In genomic region chr17:80789356-80789902, GRCh38 we compare ENCODE assay signal across 8 cellular contexts.
DNase-seq lines count a peak whose midpoint lies in the region; ATAC-seq and TF ChIP-seq lines count a peak whose summit lies in the region.

No MANE protein-coding gene starts in this region.

- no peaks in the 10 kb centered on the region for H3K27me3 ChIP-seq in GM06990 (replicated peaks; ENCODE audit: control insufficient read depth, insufficient read depth, low read length)
- H3K27me3 ChIP-seq in breast epithelium, result no peaks in the 10 kb centered on the region
- H3K27me3 ChIP-seq in WERI-Rb-1 (ENCODE audit: insufficient read depth, low read depth, severe bottlenecking), result no peaks in the 10 kb centered on the region

- peak overlapping the region; percentile 33 to 82 for H3K27ac ChIP-seq in breast epithelium
- H3K27ac ChIP-seq in WERI-Rb-1, result no peak overlapping the region

- no peaks in the 10 kb centered on the region for H3K9me3 ChIP-seq in breast epithelium
- H3K9me3 ChIP-seq in mucosa of descending colon, result no peaks in the 10 kb centered on the region
- no peaks in the 10 kb centered on the region for H3K9me3 ChIP-seq in WERI-Rb-1 (ENCODE audit: severe bottlenecking)

- H3K4me1 ChIP-seq in breast epithelium (no peaks in the 10 kb centered on the region), mucosa of descending colon (ENCODE audit: low read depth) (peaks cover 3% of the 10 kb centered on the region)

- ATAC-seq in mucosa of descending colon (peak; percentile 33), GM19463 (IDR thresholded peaks at IDR 0.05; ENCODE audit: unreplicated experiment) (no peak)

- H3K4me3 ChIP-seq in GM06990 (replicated peaks; ENCODE audit: low read depth, low read length), result peak overlapping the region; percentile 10; the same call in 1 of the 2 replicates
- peak overlapping the region in 1 of 3 donors; percentile 19 for H3K4me3 ChIP-seq in breast epithelium
- no peak overlapping the region for H3K4me3 ChIP-seq in mucosa of descending colon
- H3K4me3 ChIP-seq in WERI-Rb-1 (ENCODE audit: low read depth, low read length), result no peak overlapping the region

- peaks cover 2% of the 10 kb centered on the region; the same call in 1 of the 2 replicates for H3K36me3 ChIP-seq in GM06990 (ENCODE audit: control insufficient read depth, insufficient read depth, low read length)
- no peaks in the 10 kb centered on the region for H3K36me3 ChIP-seq in breast epithelium
- H3K36me3 ChIP-seq in mucosa of descending colon (ENCODE audit: low read depth), result no peaks in the 10 kb centered on the region
- H3K36me3 ChIP-seq in WERI-Rb-1, result peaks cover 32% of the 10 kb centered on the region

- no peak for TF ChIP-seq POLR2A in breast epithelium (IDR thresholded peaks at IDR 0.05)

- TF ChIP-seq CTCF in GM06990 (IDR thresholded peaks at IDR 0.05; ENCODE audit: insufficient read depth, low read length, poor library complexity, severe bottlenecking) (no peak), breast epithelium (IDR thresholded peaks at IDR 0.05) (no peak), mucosa of descending colon (IDR thresholded peaks at IDR 0.05) (no peak), WERI-Rb-1 (IDR thresholded peaks at IDR 0.05; ENCODE audit: low read depth, low read length) (no peak)

- DNase-seq in GM06990 (ENCODE audit: extremely low read depth, insufficient read length), result no peak
- peak; percentile 50 for DNase-seq in MV-4-11 (lab: John Stamatoyannopoulos, UW)
- peak in 1 of 2 donors; percentile 14 for DNase-seq in breast epithelium (ENCODE audit: low spot score in 2 of 2)
- DNase-seq in mucosa of descending colon, result no peak
- no peak for DNase-seq in WERI-Rb-1
- DNase-seq in HUDEP-2 (lab: John Stamatoyannopoulos, UW; ENCODE audit: unreplicated experiment in 76 of 76), result no peak
- no peak for DNase-seq in nucleus accumbens (lab: John Stamatoyannopoulos, UW)

- intact Hi-C loops in breast epithelium (cut with DNase I; ENCODE audit: low total_unique reads), result no loop called here
- intact Hi-C loops in mucosa of descending colon (cut with DNase I, micrococcal nuclease), result no loop called here
